Comparison of ENCODE assay signal across 16 cellular contexts in the genomic region with DNA sequence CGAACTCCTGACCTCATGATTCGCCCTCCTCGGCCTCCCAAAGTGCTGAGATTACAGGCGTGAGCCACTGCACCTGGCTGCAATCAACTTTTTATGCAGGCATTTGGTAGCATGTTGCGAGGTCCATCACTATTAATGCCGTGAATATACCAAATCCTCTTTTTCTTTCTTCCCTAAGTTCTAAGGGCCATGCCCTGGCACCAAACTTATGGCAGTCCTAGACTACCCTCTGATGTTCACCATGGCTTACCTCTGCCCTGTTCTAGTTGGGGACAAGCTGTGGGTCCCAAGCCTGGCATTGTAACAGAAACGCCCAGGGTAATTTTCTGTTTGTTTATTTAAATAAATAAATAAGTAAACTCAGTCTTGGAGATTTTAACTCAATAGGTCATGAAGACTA. TPM values are rescaled to one million over a fixed set of nuclear protein-coding genes. Genes with fewer than 3 reads are reported as not detected.
DNase-seq lines count a peak whose midpoint lies in the region; ATAC-seq and TF ChIP-seq lines count a peak whose summit lies in the region.
"Had no signal": no experiment of that assay in that cellular context is flagged by ENCODE, and none has a peak within 500 bp of the region (broad histone marks: within the 10 kb centered on the region; RNA-seq: fewer than 3 reads in every experiment).

No MANE protein-coding gene starts in this region.

- POLR2A ChIA-PET in AG04450 (lab: Yijun Ruan, JAX) (no interaction called here), SK-N-SH (lab: Yijun Ruan, JAX) (no interaction called here)
- POLR2A ChIA-PET in CD8-positive, alpha-beta memory T cell (lab: Charles Lee): interaction anchor here (0.6 to 19.9 kb wide), 5 partner anchors 13 to 133 kb away, joined by 3 to 1213 read pairs (median 17); no protein-coding TSS in a partner anchor

- CTCF ChIA-PET in AG04450 (lab: Charles Lee): interaction anchor here (0.7 to 6.8 kb wide), 27 partner anchors 23 to 1381 kb away, joined by 3 to 262 read pairs (median 5); no protein-coding TSS in a partner anchor
- CTCF ChIA-PET in CD8-positive, alpha-beta memory T cell (lab: Charles Lee): interaction anchor here (0.6 to 21.1 kb wide), 5 partner anchors 14 to 152 kb away, joined by 3 to 508 read pairs (median 26); no protein-coding TSS in a partner anchor
- CTCF ChIA-PET in SK-N-SH (lab: Yijun Ruan, JAX): interaction anchor here (0.6 to 19.8 kb wide), 28 partner anchors 9 to 808 kb away, joined by 3 to 488 read pairs (median 17); partner anchors contain the start of genes PRSS1 and PRSS2

- peaks cover 6 to 27% (median 8%) of the 10 kb centered on the region in 3 donors for H3K36me3 Mint-ChIP-seq in CD8-positive, alpha-beta memory T cell

- ATAC-seq in GM18873 (IDR thresholded peaks at IDR 0.05; ENCODE audit: low FRiP score, unreplicated experiment): no peak
- ATAC-seq in HG03095 (IDR thresholded peaks at IDR 0.05; ENCODE audit: unreplicated experiment): no peak

- peaks cover 9 to 21% (median 15%) of the 10 kb centered on the region in 3 donors for H3K4me1 Mint-ChIP-seq in CD8-positive, alpha-beta memory T cell

- no peaks in the 10 kb centered on the region for H3K79me2 ChIP-seq in SK-N-SH (ENCODE audit: insufficient read depth)

- no peak overlapping the region for H3K4me2 ChIP-seq in SK-N-SH

- no peak overlapping the region for H3K4me3 Mint-ChIP-seq in CD8-positive, alpha-beta memory T cell
- H3K4me3 Mint-ChIP-seq: nephron had no signal

- peaks cover 9% of the 10 kb centered on the region for H3K4me1 ChIP-seq in CD8-positive, alpha-beta memory T cell (ENCODE audit: insufficient read depth, low read length)
- H3K4me1 ChIP-seq in SK-N-SH (ENCODE audit: control insufficient read depth in 1 of 2, insufficient read depth in 2 of 2, low read depth in 1 of 2, low read length in 1 of 2): no peaks in the 10 kb centered on the region; a peak in 1 of 4 replicates
- no peaks in the 10 kb centered on the region for H3K4me1 ChIP-seq in effector memory CD4-positive, alpha-beta T cell (ENCODE audit: control insufficient read depth, insufficient read depth, low read length, poor library complexity, severe bottlenecking)
- H3K4me1 ChIP-seq in Peyer's patch: no peaks in the 10 kb centered on the region
- H3K4me1 ChIP-seq: BE2C had no signal

- no peaks in the 10 kb centered on the region for H3K27me3 Mint-ChIP-seq in CD8-positive, alpha-beta memory T cell

- peaks cover 7% of the 10 kb centered on the region for H3K36me3 ChIP-seq in CD8-positive, alpha-beta memory T cell (ENCODE audit: insufficient read depth, low read length)
- no peaks in the 10 kb centered on the region for H3K36me3 ChIP-seq in SK-N-SH (replicated peaks in 1 of 2; ENCODE audit: control insufficient read depth in 1 of 2, insufficient read depth in 2 of 2, low read length in 1 of 2)
- H3K36me3 ChIP-seq in effector memory CD4-positive, alpha-beta T cell (ENCODE audit: control insufficient read depth, insufficient read depth, low read length): no peaks in the 10 kb centered on the region
- no peaks in the 10 kb centered on the region for H3K36me3 ChIP-seq in Peyer's patch
- H3K36me3 ChIP-seq: BE2C, esophagus muscularis mucosa, left ventricle myocardium inferior, thoracic aorta had no signal

- DNase-seq in AG04450 (ENCODE audit: low read depth, low spot score) (no peak), SK-N-SH (no peak), Peyer's patch (no peak), foreskin fibroblast (no peak)
- DNase-seq in CD8-positive, alpha-beta memory T cell: no peak
- no peak for DNase-seq in effector memory CD4-positive, alpha-beta T cell
- DNase-seq: activated CD8-positive, alpha-beta memory T cell treated with anti-CD3 and anti-CD28 coated beads, Interleukin-2, amount 50 U/mL, for 48 hours; BE2C; hippocampal formation; left ventricle myocardium inferior had no signal

- peak overlapping the region in 7 of 8 donors; percentile 50 to 100 (median 99) for H3K27ac Mint-ChIP-seq in CD8-positive, alpha-beta memory T cell
- H3K27ac Mint-ChIP-seq: nephron had no signal

- H3K4me3 ChIP-seq in AG04450 (ENCODE audit: low read depth, low read length) (no peak overlapping the region), SK-N-SH (ENCODE audit: low read depth in 2 of 2, low read length in 1 of 2) (no peak overlapping the region), Peyer's patch (no peak overlapping the region), foreskin fibroblast (ENCODE audit: low read depth in 1 of 2, low read length in 2 of 2) (no peak overlapping the region)
- no peak overlapping the region for H3K4me3 ChIP-seq in CD8-positive, alpha-beta memory T cell (ENCODE audit: low read length)
- no peak overlapping the region for H3K4me3 ChIP-seq in effector memory CD4-positive, alpha-beta T cell (ENCODE audit: insufficient read depth, low read depth, low read length, poor library complexity, severe bottlenecking)
- H3K4me3 ChIP-seq: esophagus muscularis mucosa, left ventricle myocardium inferior had no signal

- no peak for TF ChIP-seq POLR2A in Peyer's patch (IDR thresholded peaks at IDR 0.05)

- no peak for TF ChIP-seq EP300 in SK-N-SH (IDR thresholded peaks at IDR 0.05; ENCODE audit: borderline replicate concordance in 1 of 2, low read depth in 1 of 2, low read length in 1 of 2)

- no peaks in the 10 kb centered on the region for H4K20me1 ChIP-seq in SK-N-SH (ENCODE audit: insufficient read depth)

- no peak overlapping the region for H2AFZ ChIP-seq in SK-N-SH (ENCODE audit: low read depth)

- H3K9me3 Mint-ChIP-seq in CD8-positive, alpha-beta memory T cell: no peaks in the 10 kb centered on the region
- H3K9me3 Mint-ChIP-seq: nephron had no signal

- TF ChIP-seq RAD21 in SK-N-SH (IDR thresholded peaks at IDR 0.05; ENCODE audit: low read length): peak; percentile 65

- no peaks in the 10 kb centered on the region for H3F3A ChIP-seq in SK-N-SH (replicated peaks; ENCODE audit: insufficient read depth)

- no peak overlapping the region for H3K9ac ChIP-seq in SK-N-SH

- 0 out of 2 replicates have a peak, but pooled peaks have one; percentile 6 for TF ChIP-seq CTCF in AG04450 (IDR thresholded peaks at IDR 0.05; ENCODE audit: low read depth, low read length)
- TF ChIP-seq CTCF in SK-N-SH (IDR thresholded peaks at IDR 0.05): peak; percentile 29; the same call in 1 of the 2 replicates
- no peak for TF ChIP-seq CTCF in Peyer's patch (IDR thresholded peaks at IDR 0.05)
- TF ChIP-seq CTCF in foreskin fibroblast (IDR thresholded peaks at IDR 0.05; ENCODE audit: low read depth, low read length): no peak

- H3K27me3 ChIP-seq in AG04450 (ENCODE audit: control insufficient read depth, insufficient read depth, low read length): peaks cover 7% of the 10 kb centered on the region
- H3K27me3 ChIP-seq in CD8-positive, alpha-beta memory T cell (ENCODE audit: insufficient read depth, low read length, poor library complexity, severe bottlenecking): no peaks in the 10 kb centered on the region
- peaks cover 12% of the 10 kb centered on the region for H3K27me3 ChIP-seq in SK-N-SH (ENCODE audit: insufficient read depth)
- H3K27me3 ChIP-seq in effector memory CD4-positive, alpha-beta T cell (replicated peaks; ENCODE audit: control insufficient read depth, insufficient read depth, low read length, poor library complexity, severe bottlenecking): no peaks in the 10 kb centered on the region
- no peaks in the 10 kb centered on the region for H3K27me3 ChIP-seq in Peyer's patch
- H3K27me3 ChIP-seq: BE2C had no signal

- 81% methylated on average over 7 of the region's 7 CpGs for WGBS in SK-N-SH (ENCODE audit: low lambda C conversion rate)

- no peaks in the 10 kb centered on the region for H3K9me2 ChIP-seq in SK-N-SH

- H3K27ac ChIP-seq in AG04450 (ENCODE audit: low read depth, low read length) (no peak overlapping the region), SK-N-SH (ENCODE audit: low read depth in 2 of 2, low read length in 1 of 2) (no peak overlapping the region), Peyer's patch (peak overlapping the region in 1 of 4 donors; percentile 68)
- H3K27ac ChIP-seq in CD8-positive, alpha-beta memory T cell (ENCODE audit: low read depth, low read length): no peak overlapping the region
- H3K27ac ChIP-seq in effector memory CD4-positive, alpha-beta T cell (ENCODE audit: insufficient read depth, low read length, poor library complexity, severe bottlenecking): peak overlapping the region; percentile 90
- H3K27ac ChIP-seq: esophagus muscularis mucosa, left ventricle myocardium inferior, thoracic aorta had no signal

- no peaks in the 10 kb centered on the region for H3K9me3 ChIP-seq in AG04450 (ENCODE audit: control insufficient read depth, insufficient read depth, low read length)
- no peaks in the 10 kb centered on the region for H3K9me3 ChIP-seq in CD8-positive, alpha-beta memory T cell (ENCODE audit: low read length)
- H3K9me3 ChIP-seq in SK-N-SH: no peaks in the 10 kb centered on the region
- no peaks in the 10 kb centered on the region for H3K9me3 ChIP-seq in effector memory CD4-positive, alpha-beta T cell (ENCODE audit: control insufficient read depth, low read length)
- no peaks in the 10 kb centered on the region for H3K9me3 ChIP-seq in Peyer's patch
- H3K9me3 ChIP-seq: BE2C, esophagus muscularis mucosa, left ventricle myocardium inferior, thoracic aorta had no signal

TF ChIP-seq in SK-N-SH, 30 proteins besides CTCF, POLR2A, EP300 and RAD21:
- peak; percentile 28; the same call in 1 of the 2 replicates for TF ChIP-seq SMC3 (IDR thresholded peaks at IDR 0.05; ENCODE audit: low read depth, low read length)
- no peak for TF ChIP-seq POLR2AphosphoS5 (IDR thresholded peaks at IDR 0.05; ENCODE audit: low read depth, low read length)
TF ChIP-seq in SK-N-SH: peak in this region for 1.

RNA-seq across cellular contexts. Expression of gene PRSS2, which starts 13.3 kb away (rescaled TPM):
- not detected in 2 replicates for polyA plus RNA-seq in AG04450 (2011; rRNA removed)
- not detected in 2 replicates for polyA minus RNA-seq in AG04450 (2011; rRNA and poly(A)+ RNA removed)
- not detected for total RNA-seq in CD8-positive, alpha-beta memory T cell
- polyA plus RNA-seq in CD8-positive, alpha-beta memory T cell: not detected
- not detected in 2 replicates for polyA plus RNA-seq in SK-N-SH (2012; rRNA removed)
- not detected in 2 replicates for polyA plus RNA-seq in SK-N-SH (2012; cell fraction: cytosol; rRNA removed)
- not detected in 2 replicates for polyA plus RNA-seq in SK-N-SH (2012; cell fraction: nucleus; rRNA removed)
- total RNA-seq in Peyer's patch: 100 to 1,000 TPM in 3 of 4 donors, 10 to 100 TPM in 1; 29.7 to 243 (median 208) TPM
- total RNA-seq: left ventricle myocardium inferior, pulmonary artery endothelial cell had no signal

RNA-seq across cellular contexts. Expression of gene PRSS1, which starts 34.8 kb away (rescaled TPM):
- polyA plus RNA-seq in AG04450 (2011; rRNA removed) (not detected in 2 replicates), SK-N-SH (2012; rRNA removed) (not detected in 2 replicates)
- not detected in 2 replicates for polyA minus RNA-seq in AG04450 (2011; rRNA and poly(A)+ RNA removed)
- total RNA-seq in CD8-positive, alpha-beta memory T cell: not detected
- not detected for polyA plus RNA-seq in CD8-positive, alpha-beta memory T cell
- not detected in 2 replicates for polyA plus RNA-seq in SK-N-SH (2012; cell fraction: cytosol; rRNA removed)
- not detected in 2 replicates for polyA plus RNA-seq in SK-N-SH (2012; cell fraction: nucleus; rRNA removed)
- total RNA-seq in Peyer's patch: not detected
- total RNA-seq: esophagus muscularis mucosa, left ventricle myocardium inferior, pulmonary artery endothelial cell had no signal

Comparison
In these comparisons a context has a peak if more than half of its experiments do, and no peak if none do; other contexts are left out.
1. CTCF ChIP-seq: peak in AG04450 (single experiment) and SK-N-SH (single experiment); none in Peyer's patch (0 of 6) and foreskin fibroblast (single experiment).